1 cellular context compared by ENCODE assay signal in the genomic region with DNA sequence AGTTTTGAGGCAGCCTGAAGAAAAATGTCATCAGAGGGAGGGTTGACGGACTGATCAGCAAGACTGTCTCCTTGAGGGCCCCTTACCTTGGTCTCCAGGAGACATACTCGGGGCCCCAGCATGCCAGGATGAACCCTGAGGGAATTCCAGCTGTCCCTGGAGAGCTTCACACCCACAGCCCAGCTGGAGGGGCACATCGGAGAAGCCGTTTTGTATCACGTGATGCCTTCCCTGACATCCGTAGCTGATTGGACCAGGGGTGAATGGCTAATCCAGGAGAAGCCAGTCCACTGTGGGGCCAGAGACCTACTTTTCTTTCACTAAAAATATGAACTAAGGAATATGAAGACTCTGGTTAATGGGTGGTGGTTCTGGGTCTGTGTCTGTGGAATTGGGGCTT.
TF ChIP-seq lines count a peak whose summit lies in the region.

No MANE protein-coding gene starts in this region.

TF ChIP-seq in K562, 482 proteins besides CTCF, POLR2A, EP300 and RAD21 (continued from another document):
- TF ChIP-seq TFE3 (CRISPR knock-in tag; IDR thresholded peaks at IDR 0.05) (peak; percentile 76), ZNF3 (CRISPR knock-in tag; IDR thresholded peaks at IDR 0.05) (no peak), ETS2 (tag; IDR thresholded peaks at IDR 0.05; ENCODE audit: borderline replicate concordance, poor library complexity, severe bottlenecking) (no peak), RAD51 (IDR thresholded peaks at IDR 0.05; ENCODE audit: borderline replicate concordance, low read depth) (peak; percentile 33; the same call in 1 of the 2 replicates), ZNF224 (CRISPR knock-in tag; IDR thresholded peaks at IDR 0.05) (no peak)
